16 cellular contexts compared by ENCODE assay signal in the genomic region with DNA sequence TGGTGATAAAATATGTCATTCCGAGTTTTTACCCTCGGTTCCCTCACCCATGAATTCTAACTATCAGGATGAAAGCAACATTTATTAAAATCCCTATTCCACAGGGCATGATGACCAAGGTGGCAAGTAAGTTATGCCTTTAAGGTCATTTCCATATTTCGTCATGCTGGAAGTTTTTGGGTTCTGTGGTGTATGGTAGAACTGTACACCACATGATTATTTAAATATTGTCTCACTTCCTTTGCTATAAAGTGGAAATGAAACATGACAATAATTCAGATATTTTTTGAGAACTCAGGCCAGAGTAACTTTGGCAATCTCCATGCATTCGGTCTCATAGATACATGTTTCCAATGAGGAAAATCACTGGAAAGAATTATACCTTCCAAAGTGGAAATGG.
"Had no signal": no experiment of that assay in that cellular context is flagged by ENCODE, and none has a peak within 500 bp of the region (broad histone marks: within the 10 kb centered on the region; RNA-seq: fewer than 3 reads in every experiment).

No MANE protein-coding gene starts in this region.

- DNase-seq: effector memory CD4-positive, alpha-beta T cell; heart left ventricle; hippocampal formation; left colon; natural killer cell; sigmoid colon; stimulated activated CD4-positive, alpha-beta T cell treated with anti-CD3 and anti-CD28 coated beads, Interleukin-2, amount 100 ng/mL, for 24 hours; stimulated activated naive CD8-positive, alpha-beta T cell treated with anti-CD3 and anti-CD28 coated beads, Interleukin-15, Interleukin-2, amounts not matched to agents 100 U/mL and 50 U/mL, for 24 hours; thyroid gland; uterus had no signal

- H3K27me3 ChIP-seq: heart left ventricle, right atrium auricular region, sigmoid colon, suprapubic skin, thyroid gland, uterus had no signal

- H3K36me3 Mint-ChIP-seq: natural killer cell, type B pancreatic cell had no signal

- H3K4me3 Mint-ChIP-seq: natural killer cell, neural crest cell, type B pancreatic cell had no signal

- H3K4me1 Mint-ChIP-seq: natural killer cell, neural crest cell had no signal

- H3K36me3 ChIP-seq: heart left ventricle, right atrium auricular region, sigmoid colon, suprapubic skin, thyroid gland, uterus had no signal

- H3K9me3 ChIP-seq: heart left ventricle, right atrium auricular region, sigmoid colon, suprapubic skin, thyroid gland, uterus had no signal

- H3K27me3 Mint-ChIP-seq: type B pancreatic cell had no signal

- H3K27ac ChIP-seq: heart left ventricle, right atrium auricular region, sigmoid colon, skin epidermis, suprapubic skin, thyroid gland, uterus had no signal

- H3K9me3 Mint-ChIP-seq: natural killer cell, neural crest cell had no signal

- H3K27ac Mint-ChIP-seq: natural killer cell, type B pancreatic cell had no signal

- ATAC-seq: esophagus mucosa; heart left ventricle; left colon; natural killer cell; stimulated activated naive CD8-positive, alpha-beta T cell treated with anti-CD3 and anti-CD28 coated beads, Interleukin-15, Interleukin-2, amounts not matched to agents 100 U/mL and 50 U/mL, for 24 hours had no signal

- H3K4me3 ChIP-seq: heart left ventricle, right atrium auricular region, sigmoid colon, skin epidermis, suprapubic skin, thyroid gland, uterus had no signal

- H3K4me1 ChIP-seq: right atrium auricular region, sigmoid colon, suprapubic skin, uterus had no signal
